Comparison of ENCODE assay signal across 14 cellular contexts in the genomic region with DNA sequence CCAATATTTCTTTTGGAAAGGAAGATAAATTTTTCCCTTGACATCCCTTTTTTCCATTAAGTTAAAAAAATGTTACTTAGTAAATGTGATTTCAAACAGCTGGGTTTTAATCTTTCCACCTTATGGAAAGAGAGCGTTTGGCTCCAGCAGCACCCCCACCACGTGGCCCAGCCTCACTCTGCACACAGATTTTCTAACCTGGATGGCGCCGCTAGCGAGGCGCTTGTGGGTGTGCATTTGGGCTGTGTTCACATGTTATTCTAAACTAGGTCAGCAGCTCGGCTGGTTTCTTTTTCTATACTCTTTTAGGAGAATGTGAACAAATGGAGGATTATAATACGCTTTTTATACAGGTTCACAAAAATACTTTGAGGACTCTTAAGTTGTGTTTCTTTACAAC.
A peak's percentile ranks its signal among the peaks of the same experiment; 100 is the strongest.
DNase-seq lines count a peak whose midpoint lies in the region; ATAC-seq, FAIRE-seq and TF ChIP-seq lines count a peak whose summit lies in the region.
"Had no signal": no experiment of that assay in that cellular context is flagged by ENCODE, and none has a peak within 500 bp of the region (broad histone marks: within the 10 kb centered on the region; RNA-seq: fewer than 3 reads in every experiment).

No MANE protein-coding gene starts in this region.

- H3K9ac ChIP-seq in astrocyte (ENCODE audit: low read length): peak overlapping the region; percentile 44

- peak overlapping the region; percentile 89 for H3K27ac Mint-ChIP-seq in activated CD4-positive, alpha-beta T cell treated with anti-CD3 and anti-CD28 coated beads, Interleukin-2, amount 10 ng/mL, durations not matched to agents 24 days and 14 days
- H3K27ac Mint-ChIP-seq in astrocyte (ENCODE audit: unreplicated experiment): peak overlapping the region; percentile 44

- H4K20me1 ChIP-seq in astrocyte (ENCODE audit: insufficient read depth, low read length): no peaks in the 10 kb centered on the region

- H3K4me1 Mint-ChIP-seq in activated CD4-positive, alpha-beta T cell treated with anti-CD3 and anti-CD28 coated beads, Interleukin-2, amount 10 ng/mL, durations not matched to agents 24 days and 14 days: peaks cover 63% of the 10 kb centered on the region
- H3K4me1 Mint-ChIP-seq in astrocyte (ENCODE audit: low read depth, unreplicated experiment): peaks cover 35% of the 10 kb centered on the region

- H3K27me3 Mint-ChIP-seq in activated CD4-positive, alpha-beta T cell treated with anti-CD3 and anti-CD28 coated beads, Interleukin-2, amount 10 ng/mL, durations not matched to agents 24 days and 14 days: no peaks in the 10 kb centered on the region
- no peaks in the 10 kb centered on the region for H3K27me3 Mint-ChIP-seq in astrocyte (ENCODE audit: low read depth, unreplicated experiment)

- no peaks in the 10 kb centered on the region for H3K9me3 Mint-ChIP-seq in activated CD4-positive, alpha-beta T cell treated with anti-CD3 and anti-CD28 coated beads, Interleukin-2, amount 10 ng/mL, durations not matched to agents 24 days and 14 days
- H3K9me3 Mint-ChIP-seq in astrocyte (ENCODE audit: unreplicated experiment): no peaks in the 10 kb centered on the region

- no peak for FAIRE-seq in astrocyte (lab: Jason Lieb, UNC)

- no peaks in the 10 kb centered on the region for H3K36me3 Mint-ChIP-seq in activated CD4-positive, alpha-beta T cell treated with anti-CD3 and anti-CD28 coated beads, Interleukin-2, amount 10 ng/mL, durations not matched to agents 24 days and 14 days (ENCODE audit: low read depth)
- peaks cover 8% of the 10 kb centered on the region for H3K36me3 Mint-ChIP-seq in astrocyte (ENCODE audit: low read depth, unreplicated experiment)

- peak; percentile 87 for DNase-seq in G401 (ENCODE audit: low spot score)
- peak; percentile 73 for DNase-seq in activated CD4-positive, alpha-beta T cell treated with anti-CD3 and anti-CD28 coated beads, Interleukin-2, amount 10 ng/mL, durations not matched to agents 24 days and 14 days
- DNase-seq in astrocyte (ENCODE audit: low read depth): no peak
- DNase-seq in gastrocnemius medialis: no peak
- DNase-seq in GDM1 (lab: John Stamatoyannopoulos, UW): no peak
- DNase-seq in NOMO-1 (lab: John Stamatoyannopoulos, UW; ENCODE audit: unreplicated experiment in 2 of 2): no peak
- DNase-seq: COR-L47, H7, NCI-H510A, SIG-M5, transverse colon had no signal

- H3K9me3 ChIP-seq in astrocyte (ENCODE audit: insufficient read depth, low read depth, low read length): no peaks in the 10 kb centered on the region
- no peaks in the 10 kb centered on the region for H3K9me3 ChIP-seq in gastrocnemius medialis
- H3K9me3 ChIP-seq: transverse colon had no signal

- H2AFZ ChIP-seq in astrocyte (ENCODE audit: low read depth, low read length): no peak overlapping the region

- no peaks in the 10 kb centered on the region for H3K79me2 ChIP-seq in astrocyte (ENCODE audit: insufficient read depth, low read length)

- ATAC-seq in gastrocnemius medialis: no peak
- ATAC-seq in GM18870 (IDR thresholded peaks at IDR 0.05; ENCODE audit: unreplicated experiment): no peak
- ATAC-seq in HG02588 (IDR thresholded peaks at IDR 0.05; ENCODE audit: unreplicated experiment): no peak

- in situ Hi-C loops in G401 (cut with HindIII; ENCODE audit: low sequenced_read_pairs): no loop called here
- in situ Hi-C loops in gastrocnemius medialis (cut with MboI; ENCODE audit: low sequenced_read_pairs in 4 of 4): no loop called here

- TF ChIP-seq POLR2A in gastrocnemius medialis (IDR thresholded peaks at IDR 0.05): no peak

- H3K27me3 ChIP-seq in astrocyte (ENCODE audit: insufficient read depth, low read length) (no peaks in the 10 kb centered on the region), gastrocnemius medialis (no peaks in the 10 kb centered on the region)
- H3K27me3 ChIP-seq: cardiac muscle cell, transverse colon had no signal

- peak overlapping the region; percentile 44 for H3K4me2 ChIP-seq in astrocyte (ENCODE audit: low read length)

- intact Hi-C loops in activated CD4-positive, alpha-beta T cell treated with anti-CD3 and anti-CD28 coated beads, Interleukin-2, amount 10 ng/mL, durations not matched to agents 24 days and 14 days (cut with micrococcal nuclease): loop anchor here (5.0 kb wide), 1 partner anchor 176 kb away; no protein-coding TSS in a partner anchor
- intact Hi-C loops in gastrocnemius medialis (cut with DNase I; ENCODE audit: low total_unique reads): loop anchor here (5.0 to 10.0 kb wide), 2 partner anchors 98 to 219 kb away; a partner anchor contains a TSS

- H3K36me3 ChIP-seq in astrocyte (ENCODE audit: insufficient read depth, low read length): no peaks in the 10 kb centered on the region
- H3K36me3 ChIP-seq in gastrocnemius medialis: no peaks in the 10 kb centered on the region
- H3K36me3 ChIP-seq: cardiac muscle cell, transverse colon had no signal

- H3K4me3 Mint-ChIP-seq in activated CD4-positive, alpha-beta T cell treated with anti-CD3 and anti-CD28 coated beads, Interleukin-2, amount 10 ng/mL, durations not matched to agents 24 days and 14 days: peak overlapping the region; percentile 35
- H3K4me3 Mint-ChIP-seq in astrocyte (ENCODE audit: unreplicated experiment): no peak overlapping the region

- no peak for TF ChIP-seq CTCF in astrocyte (IDR thresholded peaks at IDR 0.05; ENCODE audit: insufficient read depth, low read depth, low read length)
- no peak for TF ChIP-seq CTCF in gastrocnemius medialis (IDR thresholded peaks at IDR 0.05 in 4 of 5, conservative IDR thresholded peaks at IDR 0.05 in 1 of 5)

- H3K27ac ChIP-seq in astrocyte (ENCODE audit: low read depth, low read length) (peak overlapping the region; percentile 88), gastrocnemius medialis (peak overlapping the region in 3 of 4 donors; percentile 65 to 69 (median 69))
- H3K27ac ChIP-seq: cardiac muscle cell had no signal

- peaks cover 26% of the 10 kb centered on the region for H3K4me1 ChIP-seq in astrocyte (ENCODE audit: insufficient read depth, low read length)
- H3K4me1 ChIP-seq in gastrocnemius medialis: peaks cover 0 to 19% of the 10 kb centered on the region in 2 donors
- H3K4me1 ChIP-seq: transverse colon had no signal

- H3K4me3 ChIP-seq in astrocyte (ENCODE audit: insufficient read depth, low read depth, low read length): no peak overlapping the region
- no peak overlapping the region for H3K4me3 ChIP-seq in gastrocnemius medialis
- H3K4me3 ChIP-seq: cardiac muscle cell, transverse colon had no signal

Comparison
In these comparisons a context has a peak if more than half of its experiments do, and no peak if none do; other contexts are left out.
1. DNase-seq: peak in G401 (single experiment) and activated CD4-positive, alpha-beta T cell treated with anti-CD3 and anti-CD28 coated beads, Interleukin-2, amount 10 ng/mL, durations not matched to agents 24 days and 14 days (single experiment); none in astrocyte (single experiment), gastrocnemius medialis (0 of 2), GDM1 (single experiment) and NOMO-1 (0 of 2).